In the genomic region with DNA sequence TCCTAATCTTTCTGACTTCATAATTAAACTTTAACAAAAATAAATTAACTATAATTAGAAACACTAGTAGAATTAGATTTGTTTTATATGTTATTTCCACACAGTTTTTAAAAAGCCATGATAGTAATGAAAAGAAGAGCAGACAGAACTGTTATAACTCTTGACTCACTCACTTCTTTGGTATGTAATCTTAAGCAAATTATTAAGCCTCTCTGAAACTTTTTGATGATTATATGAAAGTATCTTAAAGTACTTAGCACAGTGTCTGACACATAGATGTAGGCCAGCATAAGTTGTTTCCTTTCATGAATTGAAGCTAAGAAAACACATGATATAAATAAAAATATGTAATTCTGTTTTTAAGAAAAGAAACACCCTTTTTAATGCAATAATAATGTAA, we compare ENCODE assay signal across 22 cellular contexts.
"Had no signal": no experiment of that assay in that cellular context is flagged by ENCODE, and none has a peak within 500 bp of the region (broad histone marks: within the 10 kb centered on the region; RNA-seq: fewer than 3 reads in every experiment).

No MANE protein-coding gene starts in this region.

- DNase-seq: activated CD4-positive, alpha-beta T cell treated with anti-CD3 and anti-CD28 coated beads for 48 hours; activated CD4-positive, alpha-beta T cell treated with anti-CD3 and anti-CD28 coated beads, Interleukin-2, amount 50 U/mL, for 48 hours; activated CD4-positive, CD25-positive, alpha-beta regulatory T cell treated with anti-CD3 and anti-CD28 coated beads, Interleukin-2, amount 50 U/mL, for 72 hours; activated CD8-positive, alpha-beta memory T cell treated with anti-CD3 and anti-CD28 coated beads, Interleukin-2, amount 10 ng/mL, durations not matched to agents 7 days and 5 days; activated effector memory CD4-positive, alpha-beta T cell treated with anti-CD3 and anti-CD28 coated beads, Interleukin-2, amount 50 U/mL, for 16 hours; activated naive CD4-positive, alpha-beta T cell treated with Interleukin-2 at 50 U/mL for 16 hours; activated naive CD8-positive, alpha-beta T cell treated with anti-CD3 and anti-CD28 coated beads, Interleukin-2, amount 50 U/mL, for 24 hours; activated T-cell treated with anti-CD3 and anti-CD28 coated beads, Interleukin-2, amount 50 U/mL, for 4 hours; brain microvascular endothelial cell; Karpas-422; MM.1S; NCI-H1105; NCI-H1436; NCI-H187; NCI-H2081; NCI-H2227 treated with DMSO at 0.1 percent for 48 hours; NCI-H526 treated with DMSO at 0.1 percent for 48 hours; NCI-H82; RPMI8226; SJCRH30; SK-N-SH; T-helper 1 cell had no signal
